Comparison of ENCODE assay signal across 1 cellular context in genomic region chr16:2974319-2975056, GRCh38.
TF ChIP-seq lines count a peak whose summit lies in the region.

No MANE protein-coding gene starts in this region.

TF ChIP-seq in HepG2, 621 proteins besides CTCF, POLR2A, EP300 and RAD21:
- peak; percentile 47; the same call in 1 of the 2 replicates for TF ChIP-seq RBFOX2 (IDR thresholded peaks at IDR 0.05; ENCODE audit: low read depth, low read length)
- TF ChIP-seq TP53 (CRISPR knock-in tag; conservative IDR thresholded peaks at IDR 0.05): no peak
- peak; percentile 54 for TF ChIP-seq AGO2 (optimal IDR thresholded peaks at IDR 0.05; ENCODE audit: low read depth, low read length)
- TF ChIP-seq ARID4A (CRISPR knock-in tag; IDR thresholded peaks at IDR 0.05; ENCODE audit: borderline replicate concordance): 0 out of 2 replicates have a peak, but pooled peaks have one; percentile 16
